Comparison of ENCODE assay signal across 2 cellular contexts in the genomic region with DNA sequence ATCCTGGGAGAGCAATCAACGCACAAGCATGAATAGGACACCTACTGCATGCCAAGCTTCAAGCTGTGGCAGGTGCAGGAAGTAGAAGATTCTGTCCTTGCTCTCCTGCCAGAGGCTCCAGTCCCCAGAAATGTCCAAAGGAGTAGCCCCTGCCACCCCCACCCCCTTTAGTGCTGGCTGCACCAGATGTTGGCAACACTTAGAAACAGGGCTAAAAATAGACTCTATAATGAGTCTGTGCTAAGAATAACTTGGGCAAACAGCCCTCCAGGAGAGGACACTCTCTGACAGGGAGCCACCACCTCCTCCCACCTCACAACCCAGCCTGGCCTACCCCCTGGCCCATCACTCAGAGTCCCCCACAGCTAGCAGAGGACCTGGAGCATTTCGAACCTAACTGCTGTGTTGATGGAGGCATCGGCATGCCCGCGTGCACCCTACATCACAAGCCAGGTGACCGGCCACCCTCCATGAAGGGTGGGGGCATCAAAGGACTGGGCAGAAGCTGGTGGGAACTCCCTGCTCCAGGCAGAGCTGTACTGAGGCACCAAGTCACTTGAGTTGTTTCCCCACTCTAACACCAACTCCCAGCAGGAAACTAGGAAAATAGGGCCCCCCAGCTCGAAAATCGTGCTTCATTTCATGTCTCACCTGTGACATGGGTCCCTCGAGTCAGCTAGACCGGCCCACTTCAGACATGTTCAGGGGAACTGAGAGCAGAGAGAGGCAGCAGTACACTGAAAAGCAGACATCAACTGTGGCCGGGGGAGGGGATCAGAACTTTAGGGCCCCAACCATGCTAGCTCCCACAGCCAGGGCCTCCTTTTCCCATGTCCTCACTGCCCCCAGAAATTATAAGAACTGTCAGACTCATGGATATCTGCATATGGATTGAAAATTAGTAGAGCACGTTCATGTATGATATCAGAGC.
TF ChIP-seq lines count a peak whose summit lies in the region.

No MANE protein-coding gene starts in this region.

TF ChIP-seq in GM12891, 5 proteins besides CTCF, POLR2A, EP300 and RAD21:
- TF ChIP-seq POU2F2 (IDR thresholded peaks at IDR 0.05; ENCODE audit: low read depth, low read length) (no peak), TAF1 (IDR thresholded peaks at IDR 0.05; ENCODE audit: low read depth, low read length) (no peak), PAX5 (IDR thresholded peaks at IDR 0.05; ENCODE audit: insufficient read depth, low read length, severe bottlenecking) (no peak), POLR2AphosphoS5 (IDR thresholded peaks at IDR 0.05; ENCODE audit: low read depth, low read length) (no peak), SPI1 (IDR thresholded peaks at IDR 0.05; ENCODE audit: low read depth, low read length) (peak; percentile 66; the same call in 1 of the 2 replicates)

TF ChIP-seq in H1, 55 proteins besides CTCF, POLR2A, EP300 and RAD21:
- TF ChIP-seq YY1 (IDR thresholded peaks at IDR 0.05; ENCODE audit: low read depth, low read length) (no peak), SRF (IDR thresholded peaks at IDR 0.05; ENCODE audit: low read depth, low read length) (no peak), PHF8 (conservative IDR thresholded peaks at IDR 0.05; ENCODE audit: low read depth, low read length) (no peak), SUZ12 (IDR thresholded peaks at IDR 0.05; ENCODE audit: low read length) (no peak), CREB1 (IDR thresholded peaks at IDR 0.05) (no peak), CHD1 (IDR thresholded peaks at IDR 0.05; ENCODE audit: low read depth, low read length) (no peak), GABPA (IDR thresholded peaks at IDR 0.05; ENCODE audit: borderline replicate concordance, insufficient read depth, low read length) (no peak), BRCA1 (IDR thresholded peaks at IDR 0.05; ENCODE audit: low read depth, low read length) (no peak), TAF7 (optimal IDR thresholded peaks at IDR 0.05; ENCODE audit: borderline replicate concordance, low read depth, low read length) (no peak), EZH2 (IDR thresholded peaks at IDR 0.05; ENCODE audit: low read depth, low read length, severe bottlenecking) (no peak), TEAD4 (IDR thresholded peaks at IDR 0.05; ENCODE audit: low read depth, low read length) (no peak), KDM1A (IDR thresholded peaks at IDR 0.05; ENCODE audit: borderline replicate concordance, low read length) (no peak), RXRA (IDR thresholded peaks at IDR 0.05; ENCODE audit: insufficient read depth, low read depth, low read length) (no peak), CBX5 (IDR thresholded peaks at IDR 0.05; ENCODE audit: low read depth, low read length) (no peak), NANOG (IDR thresholded peaks at IDR 0.05; ENCODE audit: insufficient read depth, low read depth, low read length, poor library complexity, severe bottlenecking) (no peak), CTBP2 (IDR thresholded peaks at IDR 0.05; ENCODE audit: borderline replicate concordance, insufficient read depth, insufficient read length, low read length) (no peak), CBX8 (IDR thresholded peaks at IDR 0.05; ENCODE audit: borderline replicate concordance, low read depth, low read length) (no peak), CEBPB (IDR thresholded peaks at IDR 0.05; ENCODE audit: low read depth, low read length) (no peak), HDAC2 (IDR thresholded peaks at IDR 0.05; ENCODE audit: borderline replicate concordance in 1 of 2, low read depth in 2 of 2, low read length in 2 of 2) (no peak)
- TF ChIP-seq, protein P1, sequence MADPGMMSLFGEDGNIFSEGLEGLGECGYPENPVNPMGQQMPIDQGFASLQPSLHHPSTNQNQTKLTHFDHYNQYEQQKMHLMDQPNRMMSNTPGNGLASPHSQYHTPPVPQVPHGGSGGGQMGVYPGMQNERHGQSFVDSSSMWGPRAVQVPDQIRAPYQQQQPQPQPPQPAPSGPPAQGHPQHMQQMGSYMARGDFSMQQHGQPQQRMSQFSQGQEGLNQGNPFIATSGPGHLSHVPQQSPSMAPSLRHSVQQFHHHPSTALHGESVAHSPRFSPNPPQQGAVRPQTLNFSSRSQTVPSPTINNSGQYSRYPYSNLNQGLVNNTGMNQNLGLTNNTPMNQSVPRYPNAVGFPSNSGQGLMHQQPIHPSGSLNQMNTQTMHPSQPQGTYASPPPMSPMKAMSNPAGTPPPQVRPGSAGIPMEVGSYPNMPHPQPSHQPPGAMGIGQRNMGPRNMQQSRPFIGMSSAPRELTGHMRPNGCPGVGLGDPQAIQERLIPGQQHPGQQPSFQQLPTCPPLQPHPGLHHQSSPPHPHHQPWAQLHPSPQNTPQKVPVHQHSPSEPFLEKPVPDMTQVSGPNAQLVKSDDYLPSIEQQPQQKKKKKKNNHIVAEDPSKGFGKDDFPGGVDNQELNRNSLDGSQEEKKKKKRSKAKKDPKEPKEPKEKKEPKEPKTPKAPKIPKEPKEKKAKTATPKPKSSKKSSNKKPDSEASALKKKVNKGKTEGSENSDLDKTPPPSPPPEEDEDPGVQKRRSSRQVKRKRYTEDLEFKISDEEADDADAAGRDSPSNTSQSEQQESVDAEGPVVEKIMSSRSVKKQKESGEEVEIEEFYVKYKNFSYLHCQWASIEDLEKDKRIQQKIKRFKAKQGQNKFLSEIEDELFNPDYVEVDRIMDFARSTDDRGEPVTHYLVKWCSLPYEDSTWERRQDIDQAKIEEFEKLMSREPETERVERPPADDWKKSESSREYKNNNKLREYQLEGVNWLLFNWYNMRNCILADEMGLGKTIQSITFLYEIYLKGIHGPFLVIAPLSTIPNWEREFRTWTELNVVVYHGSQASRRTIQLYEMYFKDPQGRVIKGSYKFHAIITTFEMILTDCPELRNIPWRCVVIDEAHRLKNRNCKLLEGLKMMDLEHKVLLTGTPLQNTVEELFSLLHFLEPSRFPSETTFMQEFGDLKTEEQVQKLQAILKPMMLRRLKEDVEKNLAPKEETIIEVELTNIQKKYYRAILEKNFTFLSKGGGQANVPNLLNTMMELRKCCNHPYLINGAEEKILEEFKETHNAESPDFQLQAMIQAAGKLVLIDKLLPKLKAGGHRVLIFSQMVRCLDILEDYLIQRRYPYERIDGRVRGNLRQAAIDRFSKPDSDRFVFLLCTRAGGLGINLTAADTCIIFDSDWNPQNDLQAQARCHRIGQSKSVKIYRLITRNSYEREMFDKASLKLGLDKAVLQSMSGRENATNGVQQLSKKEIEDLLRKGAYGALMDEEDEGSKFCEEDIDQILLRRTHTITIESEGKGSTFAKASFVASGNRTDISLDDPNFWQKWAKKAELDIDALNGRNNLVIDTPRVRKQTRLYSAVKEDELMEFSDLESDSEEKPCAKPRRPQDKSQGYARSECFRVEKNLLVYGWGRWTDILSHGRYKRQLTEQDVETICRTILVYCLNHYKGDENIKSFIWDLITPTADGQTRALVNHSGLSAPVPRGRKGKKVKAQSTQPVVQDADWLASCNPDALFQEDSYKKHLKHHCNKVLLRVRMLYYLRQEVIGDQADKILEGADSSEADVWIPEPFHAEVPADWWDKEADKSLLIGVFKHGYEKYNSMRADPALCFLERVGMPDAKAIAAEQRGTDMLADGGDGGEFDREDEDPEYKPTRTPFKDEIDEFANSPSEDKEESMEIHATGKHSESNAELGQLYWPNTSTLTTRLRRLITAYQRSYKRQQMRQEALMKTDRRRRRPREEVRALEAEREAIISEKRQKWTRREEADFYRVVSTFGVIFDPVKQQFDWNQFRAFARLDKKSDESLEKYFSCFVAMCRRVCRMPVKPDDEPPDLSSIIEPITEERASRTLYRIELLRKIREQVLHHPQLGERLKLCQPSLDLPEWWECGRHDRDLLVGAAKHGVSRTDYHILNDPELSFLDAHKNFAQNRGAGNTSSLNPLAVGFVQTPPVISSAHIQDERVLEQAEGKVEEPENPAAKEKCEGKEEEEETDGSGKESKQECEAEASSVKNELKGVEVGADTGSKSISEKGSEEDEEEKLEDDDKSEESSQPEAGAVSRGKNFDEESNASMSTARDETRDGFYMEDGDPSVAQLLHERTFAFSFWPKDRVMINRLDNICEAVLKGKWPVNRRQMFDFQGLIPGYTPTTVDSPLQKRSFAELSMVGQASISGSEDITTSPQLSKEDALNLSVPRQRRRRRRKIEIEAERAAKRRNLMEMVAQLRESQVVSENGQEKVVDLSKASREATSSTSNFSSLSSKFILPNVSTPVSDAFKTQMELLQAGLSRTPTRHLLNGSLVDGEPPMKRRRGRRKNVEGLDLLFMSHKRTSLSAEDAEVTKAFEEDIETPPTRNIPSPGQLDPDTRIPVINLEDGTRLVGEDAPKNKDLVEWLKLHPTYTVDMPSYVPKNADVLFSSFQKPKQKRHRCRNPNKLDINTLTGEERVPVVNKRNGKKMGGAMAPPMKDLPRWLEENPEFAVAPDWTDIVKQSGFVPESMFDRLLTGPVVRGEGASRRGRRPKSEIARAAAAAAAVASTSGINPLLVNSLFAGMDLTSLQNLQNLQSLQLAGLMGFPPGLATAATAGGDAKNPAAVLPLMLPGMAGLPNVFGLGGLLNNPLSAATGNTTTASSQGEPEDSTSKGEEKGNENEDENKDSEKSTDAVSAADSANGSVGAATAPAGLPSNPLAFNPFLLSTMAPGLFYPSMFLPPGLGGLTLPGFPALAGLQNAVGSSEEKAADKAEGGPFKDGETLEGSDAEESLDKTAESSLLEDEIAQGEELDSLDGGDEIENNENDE (IDR thresholded peaks at IDR 0.05; ENCODE audit: insufficient replicate concordance, low read length): no peak
